17 cellular contexts compared by ENCODE assay signal in genomic region chr2:238142382-238143205, GRCh38. TPM values are rescaled to one million over a fixed set of nuclear protein-coding genes. Genes with fewer than 3 reads are reported as not detected.
DNase-seq lines count a peak whose midpoint lies in the region; ATAC-seq and TF ChIP-seq lines count a peak whose summit lies in the region.
"Had no signal": no experiment of that assay in that cellular context is flagged by ENCODE, and none has a peak within 500 bp of the region (broad histone marks: within the 10 kb centered on the region; RNA-seq: fewer than 3 reads in every experiment).

No MANE protein-coding gene starts in this region.

- H3K9me3 ChIP-seq in left ventricle myocardium inferior (replicated peaks) (no peaks in the 10 kb centered on the region), mammary epithelial cell (replicated peaks; ENCODE audit: insufficient read depth, low read length) (no peaks in the 10 kb centered on the region), mesenchymal stem cell (ENCODE audit: control insufficient read depth, low read length) (no peaks in the 10 kb centered on the region), tibial artery (no peaks in the 10 kb centered on the region)
- H3K9me3 ChIP-seq: neutrophil had no signal

- ATAC-seq in Right ventricle myocardium superior (ENCODE audit: poor library complexity) (no peak), GM19328 (IDR thresholded peaks at IDR 0.05; ENCODE audit: unreplicated experiment) (no peak)

- CTCF ChIA-PET in mammary epithelial cell (lab: Charles Lee; ENCODE audit: low non-redundant PET): no interaction called here

- H4K20me1 ChIP-seq in mammary epithelial cell (ENCODE audit: insufficient read depth, low read length): no peaks in the 10 kb centered on the region

- H3K9ac ChIP-seq in mammary epithelial cell (ENCODE audit: insufficient read depth, low read length): no peak overlapping the region
- H3K9ac ChIP-seq in mesenchymal stem cell (ENCODE audit: low read length): no peak overlapping the region

- no peak overlapping the region for H2BK5ac ChIP-seq in mesenchymal stem cell (ENCODE audit: low read depth, low read length, poor library complexity, severe bottlenecking)

- H4K8ac ChIP-seq in mesenchymal stem cell (ENCODE audit: low read length): no peak overlapping the region

- H3K23ac ChIP-seq in mesenchymal stem cell (ENCODE audit: low read length in 2 of 2): no peak overlapping the region

- intact Hi-C loops in left ventricle myocardium inferior (cut with micrococcal nuclease): no loop called here
- intact Hi-C loops in Right ventricle myocardium superior (cut with DNase I): loop anchor here (10.0 kb wide), 1 partner anchor 288 kb away; the partner anchor contains the start of gene RAMP1
- intact Hi-C loops in mammary epithelial cell (cut with micrococcal nuclease): loop anchor here (1.0 kb wide), 1 partner anchor 284 kb away; no protein-coding TSS in a partner anchor
- intact Hi-C loops in tibial artery (cut with DNase I; ENCODE audit: low total_unique reads): no loop called here

- H3K4me2 ChIP-seq in mammary epithelial cell (ENCODE audit: insufficient read depth, low read depth, low read length): peak overlapping the region; percentile 51
- H3K4me2 ChIP-seq in mesenchymal stem cell (ENCODE audit: low read length, poor library complexity, severe bottlenecking): no peak overlapping the region

- H3K27me3 ChIP-seq in left ventricle myocardium inferior (ENCODE audit: low read depth) (peaks cover 7% of the 10 kb centered on the region), mammary epithelial cell (ENCODE audit: insufficient read depth, low read length) (no peaks in the 10 kb centered on the region), mesenchymal stem cell (ENCODE audit: control insufficient read depth in 1 of 2, insufficient read depth in 1 of 2, low read length in 2 of 2) (no peaks in the 10 kb centered on the region), tibial artery (no peaks in the 10 kb centered on the region)
- H3K27me3 ChIP-seq: neutrophil had no signal

- H2BK120ac ChIP-seq in mesenchymal stem cell (ENCODE audit: low read depth, low read length): no peak overlapping the region

- H3K27ac ChIP-seq in left ventricle myocardium inferior (replicated peaks) (peak overlapping the region; percentile 67), mammary epithelial cell (ENCODE audit: insufficient read depth, low read depth, low read length) (no peak overlapping the region), mesenchymal stem cell (ENCODE audit: low read length, poor library complexity, severe bottlenecking) (no peak overlapping the region), tibial artery (peak overlapping the region; percentile 60 to 73)
- H3K27ac ChIP-seq: neutrophil had no signal

- H4K91ac ChIP-seq in mesenchymal stem cell (ENCODE audit: low read length): no peak overlapping the region

- in situ Hi-C loops in mammary epithelial cell (cut with MboI; ENCODE audit: low sequenced_read_pairs in 2 of 2): no loop called here

- H2AFZ ChIP-seq in mammary epithelial cell (ENCODE audit: low read depth, low read length) (peak overlapping the region; percentile 32), mesenchymal stem cell (ENCODE audit: low read depth, low read length) (no peak overlapping the region)

- DNase-seq in left ventricle myocardium inferior (no peak), Right ventricle myocardium superior (no peak), mammary epithelial cell (peak; percentile 11), mesenchymal stem cell (no peak), tibial artery (no peak), RKO (ENCODE audit: low spot score) (no peak)
- no peak for DNase-seq in stimulated activated CD4-positive, alpha-beta T cell treated with anti-CD3 and anti-CD28 coated beads, Interleukin-4, amount 100 ng/mL, for 1 hour
- DNase-seq: activated CD4-positive, alpha-beta T cell treated with anti-CD3 and anti-CD28 coated beads, Interleukin-2, amount 10 ng/mL, durations not matched to agents 24 days and 14 days; activated CD8-positive, alpha-beta memory T cell treated with anti-CD3 and anti-CD28 coated beads, Interleukin-2, amount 50 U/mL, for 4 hours; aorta; CD8-positive, alpha-beta memory T cell; NCI-H2081 treated with DMSO at 0.1 percent for 48 hours; NCI-H524 treated with DMSO at 0.1 percent for 48 hours; stimulated activated CD4-positive, alpha-beta T cell treated with anti-CD3 and anti-CD28 coated beads, Interleukin-1b, Interleukin-23, amount 100 ng/mL, for 48 hours had no signal

- peak overlapping the region in 1 of 2 experiments; percentile 51 for H3K14ac ChIP-seq in mesenchymal stem cell (ENCODE audit: low read length in 2 of 2)

- dilution Hi-C loops in mammary epithelial cell (cut with HindIII; ENCODE audit: low sequenced_read_pairs): loop anchor here (5.0 kb wide), 3 partner anchors 50 to 285 kb away; partner anchors contain the start of gene RAMP1

- H3K4ac ChIP-seq in mesenchymal stem cell (ENCODE audit: low read depth in 1 of 2, low read length in 2 of 2): no peak overlapping the region

- peak overlapping the region in 1 of 2 experiments; percentile 17 for H2BK12ac ChIP-seq in mesenchymal stem cell (ENCODE audit: low read length in 2 of 2)

- BruUV-seq in mammary epithelial cell (replicated peaks; lab: Mats Ljungman, UMichigan): no TSS peak

- TF ChIP-seq CTCF in left ventricle myocardium inferior (IDR thresholded peaks at IDR 0.05; ENCODE audit: borderline replicate concordance) (no peak), mammary epithelial cell (conservative IDR thresholded peaks at IDR 0.05 in 1 of 2, IDR thresholded peaks at IDR 0.05 in 1 of 2; ENCODE audit: extremely low read depth in 1 of 2, insufficient read depth in 1 of 2, low read depth in 1 of 2, low read length in 2 of 2) (no peak), tibial artery (IDR thresholded peaks at IDR 0.05) (no peak)

- H3K4me3 ChIP-seq in left ventricle myocardium inferior (peak overlapping the region; percentile 56), mammary epithelial cell (replicated peaks in 1 of 3; ENCODE audit: insufficient read depth in 1 of 3, low read depth in 2 of 3, low read length in 3 of 3) (no peak overlapping the region), mesenchymal stem cell (ENCODE audit: insufficient read depth in 1 of 2, low read depth in 1 of 2, low read length in 2 of 2) (no peak overlapping the region), tibial artery (peak overlapping the region in 1 of 2 donors; percentile 6)

- H3K18ac ChIP-seq in mesenchymal stem cell (ENCODE audit: low read depth in 1 of 2, low read length in 2 of 2): peak overlapping the region in 1 of 2 experiments; percentile 54

- peak overlapping the region; percentile 19 for H2AK5ac ChIP-seq in mesenchymal stem cell (ENCODE audit: low read length, severe bottlenecking)

- H3K36me3 ChIP-seq in left ventricle myocardium inferior (peaks cover 9% of the 10 kb centered on the region), mammary epithelial cell (ENCODE audit: insufficient read depth, low read length) (no peaks in the 10 kb centered on the region), mesenchymal stem cell (ENCODE audit: control insufficient read depth in 1 of 2, insufficient read depth in 2 of 2, low read depth in 1 of 2, low read length in 2 of 2) (no peaks in the 10 kb centered on the region), tibial artery (peaks cover 8 to 16% (median 8%) of the 10 kb centered on the region in 3 donors)
- H3K36me3 ChIP-seq: neutrophil had no signal

- H2BK15ac ChIP-seq in mesenchymal stem cell (ENCODE audit: low read depth, poor library complexity, severe bottlenecking): no peak overlapping the region

- peaks cover 61% of the 10 kb centered on the region for H3K4me1 ChIP-seq in left ventricle myocardium inferior
- H3K4me1 ChIP-seq in mammary epithelial cell (ENCODE audit: insufficient read depth, low read length): peaks cover 36% of the 10 kb centered on the region
- peaks cover 47% of the 10 kb centered on the region for H3K4me1 ChIP-seq in mesenchymal stem cell (ENCODE audit: control insufficient read depth, insufficient read depth, low read depth, low read length)
- H3K4me1 ChIP-seq in tibial artery: peaks cover 0 to 66% (median 56%) of the 10 kb centered on the region in 4 donors

- no peaks in the 10 kb centered on the region for H3K79me2 ChIP-seq in mammary epithelial cell (ENCODE audit: insufficient read depth, low read length)

- WGBS in mammary epithelial cell (ENCODE audit: low coverage, missing lambda C conversion rate): 75% methylated on average over 13 of the region's 30 CpGs
- WGBS in mesenchymal stem cell: 91% methylated on average over 28 of the region's 30 CpGs

- no peaks in the 10 kb centered on the region for H3K79me1 ChIP-seq in mesenchymal stem cell (replicated peaks; ENCODE audit: low read length, poor library complexity, severe bottlenecking)

RNA-seq across cellular contexts. Expression of gene KLHL30, which starts 4.1 kb away (rescaled TPM):
- 17.3 TPM for total RNA-seq in left ventricle myocardium inferior
- total RNA-seq in Right ventricle myocardium superior: 20.0 TPM
- under 1 TPM; 0.24 to 0.83 TPM for total RNA-seq in mammary epithelial cell
- 0.01 TPM for polyA plus RNA-seq in mammary epithelial cell
- not detected for polyA minus RNA-seq in mammary epithelial cell
- 0.58 TPM for polyA plus RNA-seq in mesenchymal stem cell (2013, experiment 1 of 2)
- polyA plus RNA-seq in mesenchymal stem cell (2013, experiment 2 of 2): 0.52 TPM
- total RNA-seq: activated CD4-positive, alpha-beta T cell treated with anti-CD3 and anti-CD28 coated beads, Interleukin-2, amount 10 ng/mL, durations not matched to agents 24 days and 14 days; CD8-positive, alpha-beta memory T cell had no signal
- polyA plus RNA-seq: AG04450; CD8-positive, alpha-beta memory T cell had no signal

RNA-seq across cellular contexts. Expression of gene ERFE, which starts 16.2 kb away (rescaled TPM):
- total RNA-seq in left ventricle myocardium inferior (0.44 TPM), Right ventricle myocardium superior (not detected), mammary epithelial cell (1 to 10 TPM; 1.0 to 3.2 TPM)
- polyA plus RNA-seq in mammary epithelial cell: 0.60 TPM
- 10.0 TPM for polyA minus RNA-seq in mammary epithelial cell
- polyA plus RNA-seq in mesenchymal stem cell (2013, experiment 1 of 2): 2.3 TPM
- 2.3 TPM for polyA plus RNA-seq in mesenchymal stem cell (2013, experiment 2 of 2)
- polyA plus RNA-seq: CD8-positive, alpha-beta memory T cell had no signal

RNA-seq across cellular contexts. Expression of gene ESPNL, which starts 42.5 kb away (rescaled TPM):
- total RNA-seq in left ventricle myocardium inferior: not detected
- not detected for total RNA-seq in Right ventricle myocardium superior
- under 1 TPM in 1 of 2 donors, not detected in 1; under 0.01 TPM for total RNA-seq in mammary epithelial cell
- polyA plus RNA-seq in mammary epithelial cell: not detected
- not detected for polyA minus RNA-seq in mammary epithelial cell
- 0.19 TPM for polyA plus RNA-seq in mesenchymal stem cell (2013, experiment 1 of 2)
- polyA plus RNA-seq in mesenchymal stem cell (2013, experiment 2 of 2): 0.32 TPM
- total RNA-seq: aorta; CD8-positive, alpha-beta memory T cell had no signal
- polyA plus RNA-seq: CD8-positive, alpha-beta memory T cell had no signal

Comparison
In these comparisons a context has a peak if more than half of its experiments do, and no peak if none do; other contexts are left out.
1. intact Hi-C loops: an anchor here in Right ventricle myocardium superior (10.0 kb wide) and mammary epithelial cell (1.0 kb wide); none called in left ventricle myocardium inferior and tibial artery.
2. H3K27ac ChIP-seq: peak in left ventricle myocardium inferior (single experiment) and tibial artery (2 of 2); none in mammary epithelial cell (single experiment) and mesenchymal stem cell (single experiment).
3. RNA of gene KLHL30, which starts 4.1 kb away (total RNA-seq): 20.0 TPM in Right ventricle myocardium superior (single experiment) and 17.3 TPM in left ventricle myocardium inferior (single experiment); 0.24 to 0.83 TPM in mammary epithelial cell; every median in the first group is over 10 times any median in the second.